Comparison of ENCODE assay signal across 21 cellular contexts in genomic region chr5:135483254-135483653, GRCh38. TPM values are rescaled to one million over a fixed set of nuclear protein-coding genes. Genes with fewer than 3 reads are reported as not detected.
"Had no signal": no experiment of that assay in that cellular context is flagged by ENCODE, and none has a peak within 500 bp of the region (broad histone marks: within the 10 kb centered on the region; RNA-seq: fewer than 3 reads in every experiment).

No MANE protein-coding gene starts in this region.

- H3K9me3 ChIP-seq: SJCRH30 had no signal

- FAIRE-seq: RCC 7860 had no signal

- H3K36me3 ChIP-seq: SJCRH30 had no signal

- H3K4me3 ChIP-seq: SJCRH30 had no signal

- DNase-seq: KBM-7, NCI-H1048, NCI-H1105, NCI-H1436 treated with DMSO at 0.1 percent for 48 hours, NCI-H1694, NCI-H187 treated with DMSO at 0.1 percent for 48 hours, NCI-H2029 treated with DMSO at 0.1 percent for 48 hours, NCI-H2171 treated with DMSO at 0.1 percent for 48 hours, NCI-H345, NCI-H446 treated with DMSO at 0.1 percent for 48 hours, NCI-H510A treated with DMSO at 0.1 percent for 48 hours, NCI-H526, RPMI8226, SHP77 treated with DMSO at 0.1 percent for 48 hours, SJCRH30 had no signal

- H3K27ac ChIP-seq: SJCRH30 had no signal

- H3K9me3 Mint-ChIP-seq: IgD-negative memory B cell had no signal

- H3K4me3 Mint-ChIP-seq: IgD-negative memory B cell had no signal

- H3K4me1 ChIP-seq: SJCRH30 had no signal

- ATAC-seq: SK-N-SH treated with all-trans-retinoic acid at 6 μM for 48 hours had no signal

- H3K27ac Mint-ChIP-seq: IgD-negative memory B cell had no signal

- H3K36me3 Mint-ChIP-seq: IgD-negative memory B cell had no signal

RNA-seq across cellular contexts. Expression of gene TIFAB, which starts 31.1 kb away (rescaled TPM):
- total RNA-seq: HT1080, LHCN-M2, MCF 10A, SJCRH30 had no signal
- polyA plus RNA-seq: IgD-negative memory B cell had no signal

RNA-seq across cellular contexts. Expression of gene DCANP1, which starts 36.1 kb away (rescaled TPM):
- total RNA-seq: HT1080, LHCN-M2, MCF 10A, SJCRH30 had no signal
- polyA plus RNA-seq: IgD-negative memory B cell had no signal

RNA-seq across cellular contexts. Expression of gene NEUROG1, which starts 52.5 kb away (rescaled TPM):
- total RNA-seq: HT1080, LHCN-M2, MCF 10A, SJCRH30 had no signal
- polyA plus RNA-seq: IgD-negative memory B cell had no signal
